In genomic region chr16:59748531-59748930, GRCh38 we compare ENCODE assay signal across 17 cellular contexts.
"Had no signal": no experiment of that assay in that cellular context is flagged by ENCODE, and none has a peak within 500 bp of the region (broad histone marks: within the 10 kb centered on the region; RNA-seq: fewer than 3 reads in every experiment).

No MANE protein-coding gene starts in this region.

- H3K4me1 ChIP-seq: adrenal gland, gastrocnemius medialis, heart left ventricle, parathyroid adenoma, spleen, upper lobe of left lung had no signal

- H3K36me3 ChIP-seq: adrenal gland, cardiac muscle cell, gastrocnemius medialis, heart left ventricle, neutrophil, spleen, thoracic aorta, upper lobe of left lung had no signal

- H3K9me3 ChIP-seq: adrenal gland, gastrocnemius medialis, heart left ventricle, neutrophil, spleen, thoracic aorta, upper lobe of left lung had no signal

- ATAC-seq: gastrocnemius medialis; heart left ventricle; mucosa of descending colon; naive thymus-derived CD4-positive, alpha-beta T cell; sciatic nerve; stimulated activated naive B cell treated with anti-CD40 and anti-IgM and Interleukin-4, amounts not matched to agents 10 μg/mL and 1 μg/mL and 100 μg/mL, for 72 hours had no signal

- DNase-seq: activated CD4-positive, alpha-beta T cell treated with anti-CD3 and anti-CD28 coated beads for 1 hour; activated gamma-delta T cell; adrenal gland; dermis blood vessel endothelial cell; gastrocnemius medialis; heart left ventricle; mucosa of descending colon; naive thymus-derived CD4-positive, alpha-beta T cell; spleen; stimulated activated naive B cell treated with anti-CD40 and anti-IgM and Interleukin-4, amounts not matched to agents 10 μg/mL and 1 μg/mL and 100 μg/mL, for 72 hours; upper lobe of left lung had no signal

- H2AFZ ChIP-seq: parathyroid adenoma had no signal

- H3K4me3 ChIP-seq: adrenal gland, cardiac muscle cell, gastrocnemius medialis, heart left ventricle, mucosa of descending colon, spleen, thoracic aorta, upper lobe of left lung had no signal

- H3K9ac ChIP-seq: parathyroid adenoma had no signal

- H3K27ac ChIP-seq: adrenal gland, cardiac muscle cell, epithelial cell of prostate, gastrocnemius medialis, heart left ventricle, neutrophil, parathyroid adenoma, spleen, thoracic aorta, upper lobe of left lung had no signal

- H3K79me2 ChIP-seq: parathyroid adenoma had no signal

- H3K27me3 ChIP-seq: adrenal gland, cardiac muscle cell, gastrocnemius medialis, heart left ventricle, neutrophil, spleen, upper lobe of left lung had no signal
